In genomic region chr15:52162260-52162659, GRCh38 we compare ENCODE assay signal across 26 cellular contexts. TPM values are rescaled to one million over a fixed set of nuclear protein-coding genes. Genes with fewer than 3 reads are reported as not detected.
"Had no signal": no experiment of that assay in that cellular context is flagged by ENCODE, and none has a peak within 500 bp of the region (broad histone marks: within the 10 kb centered on the region; RNA-seq: fewer than 3 reads in every experiment).

No MANE protein-coding gene starts in this region.

- H3K27me3 ChIP-seq: brain microvascular endothelial cell, colonic mucosa, esophagus muscularis mucosa, heart left ventricle, testis, uterus had no signal

- H3K4me3 Mint-ChIP-seq: activated CD4-positive, alpha-beta memory T cell treated with anti-CD3 and anti-CD28 coated beads for 36 hours; activated naive CD4-positive, alpha-beta T cell treated with anti-CD3 and anti-CD28 coated beads for 36 hours; activated T-cell treated with anti-CD3 and anti-CD28 coated beads, Interleukin-2, amount 50 U/mL, for 72 hours; naive B cell; neural crest cell; T-helper 1 cell treated with Interleukin-12 subunit alpha and Interleukin-12 subunit beta and Interleukin-4 antibody, amounts not matched to agents 30 μg/mL and 1 μg/mL, for 36 hours had no signal

- H3K27ac ChIP-seq: brain microvascular endothelial cell, colonic mucosa, esophagus muscularis mucosa, heart left ventricle, lower lobe of right lung, uterus had no signal

- H3K27me3 Mint-ChIP-seq: activated CD4-positive, alpha-beta memory T cell treated with anti-CD3 and anti-CD28 coated beads for 36 hours; naive B cell had no signal

- H3K9me3 ChIP-seq: colonic mucosa, esophagus muscularis mucosa, heart left ventricle, lower lobe of right lung, mucosa of descending colon, testis, uterus had no signal

- H3K27ac Mint-ChIP-seq: activated CD4-positive, alpha-beta memory T cell treated with anti-CD3 and anti-CD28 coated beads for 36 hours; activated naive CD4-positive, alpha-beta T cell treated with anti-CD3 and anti-CD28 coated beads for 36 hours; activated T-cell treated with anti-CD3 and anti-CD28 coated beads, Interleukin-2, amount 50 U/mL, for 72 hours; naive B cell; T-helper 1 cell treated with Interleukin-12 subunit alpha and Interleukin-12 subunit beta and Interleukin-4 antibody, amounts not matched to agents 30 μg/mL and 1 μg/mL, for 36 hours had no signal

- ATAC-seq: activated T-cell treated with anti-CD3 and anti-CD28 coated beads, Interleukin-2, amount 50 U/mL, for 72 hours; heart left ventricle; left colon; lower lobe of right lung; mucosa of descending colon; sciatic nerve had no signal

- H3K9me3 Mint-ChIP-seq: activated CD4-positive, alpha-beta memory T cell treated with anti-CD3 and anti-CD28 coated beads for 36 hours; activated naive CD4-positive, alpha-beta T cell treated with anti-CD3 and anti-CD28 coated beads for 36 hours; naive B cell; neural crest cell; T-helper 1 cell treated with Interleukin-12 subunit alpha and Interleukin-12 subunit beta and Interleukin-4 antibody, amounts not matched to agents 30 μg/mL and 1 μg/mL, for 36 hours had no signal

- H3K36me3 ChIP-seq: brain microvascular endothelial cell, colonic mucosa, uterus had no signal

- H3K4me1 ChIP-seq: colonic mucosa, esophagus muscularis mucosa, heart left ventricle, lower lobe of right lung, uterus had no signal

- DNase-seq: activated CD4-positive, alpha-beta memory T cell treated with anti-CD3 and anti-CD28 coated beads for 36 hours; activated CD4-positive, alpha-beta T cell treated with anti-CD3 and anti-CD28 coated beads for 4 hours; activated CD4-positive, CD25-positive, alpha-beta regulatory T cell; activated effector memory CD4-positive, alpha-beta T cell treated with Interleukin-2 at 50 U/mL for 16 hours; activated naive CD4-positive, alpha-beta T cell treated with anti-CD3 and anti-CD28 coated beads for 36 hours; activated T-cell treated with anti-CD3 and anti-CD28 coated beads, Interleukin-2, amount 50 U/mL, for 72 hours; brain microvascular endothelial cell; colonic mucosa; heart left ventricle; left colon; lower lobe of right lung; mesendoderm; mucosa of descending colon; naive B cell; stimulated activated CD4-positive, alpha-beta T cell treated with anti-CD3 and anti-CD28 coated beads, Interleukin-2, amount 100 ng/mL, for 48 hours; stimulated activated CD8-positive, alpha-beta memory T cell treated with anti-CD3 and anti-CD28 coated beads, Interleukin-4, amount 100 ng/mL, for 48 hours; stimulated activated naive CD4-positive, alpha-beta T cell; T1000; trophoblast cell; uterus had no signal

- H3K4me3 ChIP-seq: colonic mucosa, esophagus muscularis mucosa, heart left ventricle, lower lobe of right lung, mucosa of descending colon, testis, uterus had no signal

RNA-seq across cellular contexts. Expression of gene BCL2L10, which starts 49.7 kb away (rescaled TPM):
- total RNA-seq: activated CD4-positive, alpha-beta memory T cell treated with anti-CD3 and anti-CD28 coated beads for 36 hours; activated naive CD4-positive, alpha-beta T cell treated with anti-CD3 and anti-CD28 coated beads for 36 hours; lower lobe of right lung; neural crest cell; posterior vena cava; sciatic nerve had no signal
